ENCODE assay signal across 9 cellular contexts in the genomic region with DNA sequence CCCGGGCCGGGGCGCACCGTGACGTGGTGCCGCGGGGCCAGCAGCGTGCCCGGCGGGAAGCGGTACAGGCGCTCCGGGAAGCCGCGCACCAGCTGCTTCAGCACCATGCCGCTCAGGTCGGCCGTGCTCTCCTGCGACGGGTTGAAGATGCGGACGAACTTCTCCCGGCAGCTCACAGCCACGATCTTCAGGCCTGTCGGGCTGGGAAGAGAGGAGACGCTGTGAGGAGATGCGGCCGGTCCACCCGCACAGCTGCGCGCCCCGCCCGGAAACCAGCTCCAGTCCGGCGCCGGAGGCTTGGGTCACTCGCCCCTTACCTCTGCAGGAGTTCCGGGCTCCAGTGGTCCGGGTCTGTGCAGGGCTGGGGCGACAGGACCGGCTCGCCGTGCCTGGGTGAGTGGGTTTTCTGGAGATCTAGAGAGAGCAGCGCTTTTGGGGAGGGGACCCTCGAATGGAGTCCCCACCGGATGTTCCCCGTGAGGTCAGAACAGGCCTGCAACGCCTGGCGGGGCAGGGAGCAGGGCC. TPM values are rescaled to one million over a fixed set of nuclear protein-coding genes. Genes with fewer than 3 reads are reported as not detected.
DNase-seq lines count a peak whose midpoint lies in the region; ATAC-seq, FAIRE-seq and TF ChIP-seq lines count a peak whose summit lies in the region.
"Had no signal": no experiment of that assay in that cellular context is flagged by ENCODE, and none has a peak within 500 bp of the region (broad histone marks: within the 10 kb centered on the region; RNA-seq: fewer than 3 reads in every experiment).

No MANE protein-coding gene starts in this region.

- no peaks in the 10 kb centered on the region for H3K36me3 Mint-ChIP-seq in naive thymus-derived CD8-positive, alpha-beta T cell
- H3K36me3 Mint-ChIP-seq in activated naive CD4-positive, alpha-beta T cell treated with anti-CD3 and anti-CD28 coated beads for 36 hours (ENCODE audit: low read depth) = no peaks in the 10 kb centered on the region

- RAD21 ChIA-PET in GM12878 (lab: Charles Lee; ENCODE audit: unreplicated experiment) = interaction anchor here (1.2 to 2.6 kb wide), 4 partner anchors 20 to 172 kb away, joined by 4 to 22 read pairs (median 13); a partner anchor contains a TSS

- peaks cover 4 to 16% (median 11%) of the 10 kb centered on the region in 4 donors for H3K4me1 Mint-ChIP-seq in naive thymus-derived CD8-positive, alpha-beta T cell
- peaks cover 6% of the 10 kb centered on the region for H3K4me1 Mint-ChIP-seq in activated naive CD4-positive, alpha-beta T cell treated with anti-CD3 and anti-CD28 coated beads for 36 hours (ENCODE audit: low read depth)

- FAIRE-seq in GM12878 (lab: Jason Lieb, UNC) = no peak

- TF ChIP-seq EP300 in GM12878 (IDR thresholded peaks at IDR 0.05; ENCODE audit: borderline replicate concordance in 1 of 2, control insufficient read depth in 1 of 2, low read depth in 2 of 2, low read length in 2 of 2) = no peak

- ATAC-seq in GM12878 = no peak
- no peak for ATAC-seq in naive thymus-derived CD8-positive, alpha-beta T cell

- H3K4me1 ChIP-seq in BLaER1 (peaks cover 53% of the 10 kb centered on the region), GM12878 (ENCODE audit: control insufficient read depth, insufficient read depth, low read length) (peaks cover 5% of the 10 kb centered on the region)

- SMC1A ChIA-PET in GM12878 (lab: Charles Lee; ENCODE audit: uncharacterized antibody, unreplicated experiment) = interaction anchor here (1.2 kb wide), 1 partner anchor 170 kb away, joined by 3 read pairs; no protein-coding TSS in a partner anchor

- TF ChIP-seq RAD21 in GM12878 (IDR thresholded peaks at IDR 0.05; ENCODE audit: insufficient read depth, low read depth, low read length) = no peak

- no peaks in the 10 kb centered on the region for H3K27me3 Mint-ChIP-seq in naive thymus-derived CD8-positive, alpha-beta T cell
- peaks cover 3% of the 10 kb centered on the region for H3K27me3 Mint-ChIP-seq in activated naive CD4-positive, alpha-beta T cell treated with anti-CD3 and anti-CD28 coated beads for 36 hours (ENCODE audit: low read depth)

- H3K36me3 ChIP-seq in BLaER1 (no peaks in the 10 kb centered on the region), GM12878 (ENCODE audit: control insufficient read depth in 2 of 2, insufficient read depth in 2 of 2, low read length in 1 of 2) (no peaks in the 10 kb centered on the region)

- peak overlapping the region; percentile 98 for H3K4me2 ChIP-seq in BLaER1
- H3K4me2 ChIP-seq in GM12878 (ENCODE audit: control insufficient read depth, insufficient read depth) = no peak overlapping the region

- H3K9me3 ChIP-seq in BLaER1 = no peaks in the 10 kb centered on the region
- H3K9me3 ChIP-seq in GM12878 (replicated peaks; ENCODE audit: control insufficient read depth, insufficient read depth, low read length) = no peaks in the 10 kb centered on the region

- H3K9me3 Mint-ChIP-seq in naive thymus-derived CD8-positive, alpha-beta T cell = no peaks in the 10 kb centered on the region
- no peaks in the 10 kb centered on the region for H3K9me3 Mint-ChIP-seq in activated naive CD4-positive, alpha-beta T cell treated with anti-CD3 and anti-CD28 coated beads for 36 hours

- TF ChIP-seq CTCF in GM12878 (IDR thresholded peaks at IDR 0.05 in 2 of 3, conservative IDR thresholded peaks at IDR 0.05 in 1 of 3; ENCODE audit: control insufficient read depth in 2 of 3, extremely low read depth in 1 of 3, insufficient read depth in 1 of 3, low read depth in 3 of 3, low read length in 3 of 3) = no peak

- H3K4me3 Mint-ChIP-seq in naive thymus-derived CD8-positive, alpha-beta T cell = peak overlapping the region in 8 of 10 donors; percentile 28 to 75 (median 53)
- no peak overlapping the region for H3K4me3 Mint-ChIP-seq in activated naive CD4-positive, alpha-beta T cell treated with anti-CD3 and anti-CD28 coated beads for 36 hours

- POLR2A ChIA-PET in GM12878 (lab: Charles Lee) = interaction anchor here (1.0 kb wide), 2 partner anchors 10 to 20 kb away, joined by 3 to 4 read pairs; a partner anchor contains a TSS
- POLR2A ChIA-PET in naive thymus-derived CD8-positive, alpha-beta T cell (lab: Charles Lee) = interaction anchor here (0.7 to 7.7 kb wide), 7 partner anchors 9 to 169 kb away, joined by 4 to 47 read pairs (median 26); a partner anchor contains a TSS

- H3K4me3 ChIP-seq in BLaER1 (peak overlapping the region; percentile 65), GM12878 (no peak overlapping the region)

- in situ Hi-C loops in GM12878 (cut with MboI) = loop anchor here (5.0 kb wide), 1 partner anchor 156 kb away; no protein-coding TSS in a partner anchor

- no peak for TF ChIP-seq POLR2A in GM12878 (IDR thresholded peaks at IDR 0.05; ENCODE audit: low read depth, low read length)

- CTCF ChIA-PET in GM12878 (lab: Yijun Ruan, JAX) = interaction anchor here (0.7 to 1.2 kb wide), 2 partner anchors 10 to 172 kb away, joined by 3 read pairs; no protein-coding TSS in a partner anchor
- CTCF ChIA-PET in activated naive CD4-positive, alpha-beta T cell treated with anti-CD3 and anti-CD28 coated beads for 36 hours (lab: Charles Lee) = interaction anchor here (1.3 to 4.4 kb wide), 3 partner anchors 9 to 170 kb away, joined by 8 to 21 read pairs (median 18); no protein-coding TSS in a partner anchor

- H3K27me3 ChIP-seq in BLaER1 = peaks cover 44% of the 10 kb centered on the region
- H3K27me3 ChIP-seq in GM12878 (replicated peaks in 1 of 2; ENCODE audit: control insufficient read depth in 2 of 2, insufficient read depth in 2 of 2, low read length in 1 of 2) = peaks cover 0 to 5% of the 10 kb centered on the region in 2 experiments; a peak in 2 of 4 replicates

- peak; percentile 22 for DNase-seq in DMS53 treated with DMSO at 0.1 percent for 48 hours (lab: John Stamatoyannopoulos, UW; ENCODE audit: unreplicated experiment)
- no peak for DNase-seq in GM12878 (ENCODE audit: low read depth, low spot score)
- peak in 1 of 10 donors; percentile 38 for DNase-seq in naive thymus-derived CD8-positive, alpha-beta T cell
- DNase-seq in activated CD8-positive, alpha-beta memory T cell treated with anti-CD3 and anti-CD28 coated beads for 24 hours = no peak
- DNase-seq in AG08396 (ENCODE audit: low spot score) = no peak
- DNase-seq in activated CD4-positive, CD25-positive, alpha-beta regulatory T cell treated with anti-CD3 and anti-CD28 coated beads, Interleukin-2, amount 50 U/mL, for 72 hours = no peak
- DNase-seq in activated naive CD4-positive, alpha-beta T cell treated with anti-CD3 and anti-CD28 coated beads for 36 hours = no peak
- DNase-seq: activated T-cell treated with anti-CD3 and anti-CD28 coated beads for 4 hours had no signal

- WGBS in GM12878 (ENCODE audit: insufficient coverage, insufficient replicate concordance, low lambda C conversion rate, missing lambda C conversion rate) = 4% methylated on average over 46 of the region's 49 CpGs

- no TSS peak for BruUV-seq in GM12878 (replicated peaks; lab: Mats Ljungman, UMichigan)

- H3K27ac Mint-ChIP-seq in naive thymus-derived CD8-positive, alpha-beta T cell = peak overlapping the region in 2 of 10 donors; percentile 40 to 88
- no peak overlapping the region for H3K27ac Mint-ChIP-seq in activated naive CD4-positive, alpha-beta T cell treated with anti-CD3 and anti-CD28 coated beads for 36 hours

- H2AFZ ChIP-seq in GM12878 (ENCODE audit: control insufficient read depth, low read depth, low read length) = no peak overlapping the region

- H3K9ac ChIP-seq in BLaER1 (0 out of 2 replicates have a peak overlapping the region, but pooled peaks have one; percentile 22), GM12878 (ENCODE audit: control insufficient read depth, insufficient read depth, low read length) (no peak overlapping the region)

- H3K27ac ChIP-seq in BLaER1 (no peak overlapping the region), GM12878 (ENCODE audit: control insufficient read depth, insufficient read depth) (no peak overlapping the region)

- no peaks in the 10 kb centered on the region; the same call in 1 of the 2 replicates for H3K79me2 ChIP-seq in GM12878 (ENCODE audit: control insufficient read depth, insufficient read depth, low read length)

- intact Hi-C loops in GM12878 (cut with micrococcal nuclease; ENCODE audit: unreplicated experiment) = no loop called here
- intact Hi-C loops in activated naive CD4-positive, alpha-beta T cell treated with anti-CD3 and anti-CD28 coated beads for 36 hours (cut with micrococcal nuclease) = no loop called here

- peaks cover 22% of the 10 kb centered on the region for H4K20me1 ChIP-seq in BLaER1
- H4K20me1 ChIP-seq in GM12878 (ENCODE audit: control insufficient read depth, insufficient read depth) = no peaks in the 10 kb centered on the region

RNA-seq across cellular contexts. Expression of a gene that starts 4.3 kb away (rescaled TPM):
- total RNA-seq in GM12878 (2013; cell fraction: nucleolus; rRNA removed) = 1.7 and 4.5 TPM in 2 replicates
- total RNA-seq in GM12878 (2014; rRNA removed) (2.1 and 3.8 TPM in 2 replicates), GM12878 (2014; rRNA removed; fragmentation: Illumina TruSeq; extraction: Trizol) (0.45 and 0.83 TPM in 2 replicates), GM12878 (2021) (2.8 and 3.3 TPM in 2 replicates)
- 0.76 TPM for polyA plus RNA-seq in GM12878 (2011; ENCODE audit: low read depth)
- polyA plus RNA-seq in GM12878 (2011; rRNA removed) (0.99 and 1.2 TPM in 2 replicates), GM12878 (2014; fragmentation: Illumina TruSeq; extraction: Trizol) (0.22 TPM in 1 of 2 replicates, not detected in the other), GM12878 (2014; fragmentation: Nextera tagmentation; extraction: Ambion mirVana) (not detected), GM12878 (2014; rRNA removed) (3.5 and 4.1 TPM in 2 replicates), GM12878 (2016; fragmentation: Nextera tagmentation; extraction: Ambion mirVana) (1 to 10 TPM in 1 of 2 experiments, under 1 TPM in 1; 0.88 to 1.4 TPM)
- 1.1 and 2.5 TPM in 2 replicates for polyA plus RNA-seq in GM12878 (2011; cell fraction: cytosol; rRNA removed)
- polyA plus RNA-seq in GM12878 (2011; cell fraction: nucleus; rRNA removed) = 33.2 and 35.5 TPM in 2 replicates
- 6.5 and 7.0 TPM in 2 replicates for polyA plus RNA-seq in GM12878 (2012)
- 1.5 TPM in 1 of 2 replicates, not detected in the other for polyA minus RNA-seq in GM12878 (2011; rRNA and poly(A)+ RNA removed)
- polyA minus RNA-seq in GM12878 (2011; cell fraction: cytosol; rRNA and poly(A)+ RNA removed) = 1.1 and 1.3 TPM in 2 replicates
- polyA minus RNA-seq in GM12878 (2011; cell fraction: nucleus; rRNA and poly(A)+ RNA removed) = 3.1 and 3.8 TPM in 2 replicates
- 1 to 10 TPM; 6.5 to 7.2 TPM for total RNA-seq in naive thymus-derived CD8-positive, alpha-beta T cell
- 1 to 10 TPM in 1 of 3 donors, under 1 TPM in 2; 0.96 to 1.9 (median 0.99) TPM for polyA plus RNA-seq in naive thymus-derived CD8-positive, alpha-beta T cell
- total RNA-seq in activated naive CD4-positive, alpha-beta T cell treated with anti-CD3 and anti-CD28 coated beads for 36 hours = 1 to 10 TPM; 4.5 to 5.2 TPM

RNA-seq across cellular contexts. Expression of a gene that starts 4.5 kb away (rescaled TPM):
- total RNA-seq in GM12878 (2013; cell fraction: nucleolus; rRNA removed) = 12.2 and 18.6 TPM in 2 replicates
- total RNA-seq in GM12878 (2014; rRNA removed) (17.8 and 19.0 TPM in 2 replicates), GM12878 (2014; rRNA removed; fragmentation: Illumina TruSeq; extraction: Trizol) (2.8 and 3.0 TPM in 2 replicates), GM12878 (2021) (15.1 and 16.8 TPM in 2 replicates)
- 2.7 TPM for polyA plus RNA-seq in GM12878 (2011; ENCODE audit: low read depth)
- polyA plus RNA-seq in GM12878 (2011; rRNA removed) (3.4 and 9.6 TPM in 2 replicates), GM12878 (2014; fragmentation: Illumina TruSeq; extraction: Trizol) (0.16 and 1.1 TPM in 2 replicates), GM12878 (2014; fragmentation: Nextera tagmentation; extraction: Ambion mirVana) (1 to 10 TPM in 1 of 2 experiments, under 1 TPM in 1; 0.39 to 1.0 TPM), GM12878 (2014; rRNA removed) (21.0 and 26.4 TPM in 2 replicates), GM12878 (2016; fragmentation: Nextera tagmentation; extraction: Ambion mirVana) (10 to 100 TPM; 22.2 to 29.7 TPM)
- 17.5 and 28.1 TPM in 2 replicates for polyA plus RNA-seq in GM12878 (2011; cell fraction: cytosol; rRNA removed)
- polyA plus RNA-seq in GM12878 (2011; cell fraction: nucleus; rRNA removed) = 69.5 and 70.3 TPM in 2 replicates
- 12.6 and 15.4 TPM in 2 replicates for polyA plus RNA-seq in GM12878 (2012)
- polyA minus RNA-seq in GM12878 (2011; rRNA and poly(A)+ RNA removed) = 2.3 and 7.4 TPM in 2 replicates
- 3.2 and 8.7 TPM in 2 replicates for polyA minus RNA-seq in GM12878 (2011; cell fraction: cytosol; rRNA and poly(A)+ RNA removed)
- polyA minus RNA-seq in GM12878 (2011; cell fraction: nucleus; rRNA and poly(A)+ RNA removed) = 8.1 and 14.3 TPM in 2 replicates
- total RNA-seq in naive thymus-derived CD8-positive, alpha-beta T cell = 10 to 100 TPM; 33.7 to 37.6 TPM
- 10 to 100 TPM; 22.5 to 32.3 (median 24.2) TPM for polyA plus RNA-seq in naive thymus-derived CD8-positive, alpha-beta T cell
- total RNA-seq in activated naive CD4-positive, alpha-beta T cell treated with anti-CD3 and anti-CD28 coated beads for 36 hours = 1 to 10 TPM; 8.3 to 9.9 TPM

RNA-seq across cellular contexts. Expression of a gene that starts 18.9 kb away (rescaled TPM):
- total RNA-seq in GM12878 (2013; cell fraction: nucleolus; rRNA removed) = 3.4 and 5.1 TPM in 2 replicates
- total RNA-seq in GM12878 (2014; rRNA removed) = 0.60 and 0.79 TPM in 2 replicates
- total RNA-seq in GM12878 (2014; rRNA removed; fragmentation: Illumina TruSeq; extraction: Trizol) = 0.41 and 0.45 TPM in 2 replicates
- total RNA-seq in GM12878 (2021) = 1.7 and 1.9 TPM in 2 replicates
- 0.20 TPM for polyA plus RNA-seq in GM12878 (2011; ENCODE audit: low read depth)
- polyA plus RNA-seq in GM12878 (2011; rRNA removed) = 0.37 and 0.75 TPM in 2 replicates
- polyA plus RNA-seq in GM12878 (2011; cell fraction: cytosol; rRNA removed) = 0.78 and 1.6 TPM in 2 replicates
- polyA plus RNA-seq in GM12878 (2011; cell fraction: nucleus; rRNA removed) = 8.1 and 9.7 TPM in 2 replicates
- polyA plus RNA-seq in GM12878 (2012) = 0.87 and 1.1 TPM in 2 replicates
- polyA plus RNA-seq in GM12878 (2014; fragmentation: Illumina TruSeq; extraction: Trizol) = 0.19 TPM in 1 of 2 replicates, not detected in the other
- polyA plus RNA-seq in GM12878 (2014; fragmentation: Nextera tagmentation; extraction: Ambion mirVana) = under 1 TPM in 1 of 2 experiments, not detected in 1; 0.02 TPM
- 1.6 and 1.9 TPM in 2 replicates for polyA plus RNA-seq in GM12878 (2014; rRNA removed)
- polyA plus RNA-seq in GM12878 (2016; fragmentation: Nextera tagmentation; extraction: Ambion mirVana) = 1 to 10 TPM in 1 of 2 experiments, under 1 TPM in 1; 0.62 to 1.0 TPM
- polyA minus RNA-seq in GM12878 (2011; rRNA and poly(A)+ RNA removed) = 1.0 and 1.5 TPM in 2 replicates
- 0.42 TPM in 1 of 2 replicates, not detected in the other for polyA minus RNA-seq in GM12878 (2011; cell fraction: cytosol; rRNA and poly(A)+ RNA removed)
- 3.1 and 5.0 TPM in 2 replicates for polyA minus RNA-seq in GM12878 (2011; cell fraction: nucleus; rRNA and poly(A)+ RNA removed)
- total RNA-seq in naive thymus-derived CD8-positive, alpha-beta T cell = 1 to 10 TPM; 4.4 to 5.2 TPM
- 1 to 10 TPM in 1 of 3 donors, under 1 TPM in 2; 0.32 to 1.1 (median 0.44) TPM for polyA plus RNA-seq in naive thymus-derived CD8-positive, alpha-beta T cell
- total RNA-seq in activated naive CD4-positive, alpha-beta T cell treated with anti-CD3 and anti-CD28 coated beads for 36 hours = 1 to 10 TPM; 1.0 to 1.3 TPM

RNA-seq across cellular contexts. Expression of a gene that starts 20.0 kb away (rescaled TPM):
- 65.8 and 74.9 TPM in 2 replicates for total RNA-seq in GM12878 (2013; cell fraction: nucleolus; rRNA removed)
- 19.2 and 22.0 TPM in 2 replicates for total RNA-seq in GM12878 (2014; rRNA removed)
- 8.8 and 11.1 TPM in 2 replicates for total RNA-seq in GM12878 (2014; rRNA removed; fragmentation: Illumina TruSeq; extraction: Trizol)
- total RNA-seq in GM12878 (2021) = 39.4 and 43.5 TPM in 2 replicates
- 4.2 TPM for polyA plus RNA-seq in GM12878 (2011; ENCODE audit: low read depth)
- 4.9 and 11.7 TPM in 2 replicates for polyA plus RNA-seq in GM12878 (2011; rRNA removed)
- polyA plus RNA-seq in GM12878 (2011; cell fraction: cytosol; rRNA removed) = 11.7 and 18.5 TPM in 2 replicates
- 44.2 and 63.2 TPM in 2 replicates for polyA plus RNA-seq in GM12878 (2011; cell fraction: nucleus; rRNA removed)
- polyA plus RNA-seq in GM12878 (2012) = 16.1 TPM in 2 replicates
- polyA plus RNA-seq in GM12878 (2014; fragmentation: Illumina TruSeq; extraction: Trizol) = 2.4 and 8.0 TPM in 2 replicates
- polyA plus RNA-seq in GM12878 (2014; fragmentation: Nextera tagmentation; extraction: Ambion mirVana) = under 1 TPM; 0.13 to 0.42 TPM
- polyA plus RNA-seq in GM12878 (2014; rRNA removed) = 23.4 and 28.2 TPM in 2 replicates
- polyA plus RNA-seq in GM12878 (2016; fragmentation: Nextera tagmentation; extraction: Ambion mirVana) = 10 to 100 TPM; 18.5 to 21.7 TPM
- polyA minus RNA-seq in GM12878 (2011; rRNA and poly(A)+ RNA removed) = 9.5 and 17.9 TPM in 2 replicates
- polyA minus RNA-seq in GM12878 (2011; cell fraction: cytosol; rRNA and poly(A)+ RNA removed) = 12.8 and 12.9 TPM in 2 replicates
- 14.7 and 27.1 TPM in 2 replicates for polyA minus RNA-seq in GM12878 (2011; cell fraction: nucleus; rRNA and poly(A)+ RNA removed)
- total RNA-seq in naive thymus-derived CD8-positive, alpha-beta T cell = 10 to 100 TPM; 48.9 to 54.7 TPM
- polyA plus RNA-seq in naive thymus-derived CD8-positive, alpha-beta T cell = 10 to 100 TPM in 1 of 3 donors, 1 to 10 TPM in 2; 3.5 to 19.8 (median 6.7) TPM
- total RNA-seq in activated naive CD4-positive, alpha-beta T cell treated with anti-CD3 and anti-CD28 coated beads for 36 hours = 10 to 100 TPM; 25.6 to 26.1 TPM

RNA-seq across cellular contexts. Expression of a gene that starts 20.9 kb away (rescaled TPM):
- 13.9 and 16.2 TPM in 2 replicates for total RNA-seq in GM12878 (2013; cell fraction: nucleolus; rRNA removed)
- total RNA-seq in GM12878 (2014; rRNA removed) (43.5 and 47.6 TPM in 2 replicates), GM12878 (2014; rRNA removed; fragmentation: Illumina TruSeq; extraction: Trizol) (25.3 and 31.6 TPM in 2 replicates), GM12878 (2021) (58.0 and 70.7 TPM in 2 replicates)
- 16.1 TPM for polyA plus RNA-seq in GM12878 (2011; ENCODE audit: low read depth)
- polyA plus RNA-seq in GM12878 (2011; rRNA removed) (14.3 and 31.9 TPM in 2 replicates), GM12878 (2014; fragmentation: Illumina TruSeq; extraction: Trizol) (2.2 and 18.1 TPM in 2 replicates), GM12878 (2014; fragmentation: Nextera tagmentation; extraction: Ambion mirVana) (10 to 100 TPM in 1 of 2 experiments, 1 to 10 TPM in 1; 2.8 to 12.7 TPM), GM12878 (2014; rRNA removed) (52.7 and 56.9 TPM in 2 replicates), GM12878 (2016; fragmentation: Nextera tagmentation; extraction: Ambion mirVana) (10 to 100 TPM; 23.4 to 72.4 TPM)
- 51.6 and 73.9 TPM in 2 replicates for polyA plus RNA-seq in GM12878 (2011; cell fraction: cytosol; rRNA removed)
- polyA plus RNA-seq in GM12878 (2011; cell fraction: nucleus; rRNA removed) = 131 and 165 TPM in 2 replicates
- polyA plus RNA-seq in GM12878 (2012) = 29.2 and 44.5 TPM in 2 replicates
- 42.4 and 52.1 TPM in 2 replicates for polyA minus RNA-seq in GM12878 (2011; rRNA and poly(A)+ RNA removed)
- polyA minus RNA-seq in GM12878 (2011; cell fraction: cytosol; rRNA and poly(A)+ RNA removed) = 11.9 and 22.7 TPM in 2 replicates
- 17.2 and 27.8 TPM in 2 replicates for polyA minus RNA-seq in GM12878 (2011; cell fraction: nucleus; rRNA and poly(A)+ RNA removed)
- total RNA-seq in naive thymus-derived CD8-positive, alpha-beta T cell = 10 to 100 TPM; 36.2 to 40.7 TPM
- polyA plus RNA-seq in naive thymus-derived CD8-positive, alpha-beta T cell = 10 to 100 TPM in 2 of 3 donors, 1 to 10 TPM in 1; 8.6 to 26.7 (median 15.3) TPM
- 10 to 100 TPM; 22.0 to 25.8 TPM for total RNA-seq in activated naive CD4-positive, alpha-beta T cell treated with anti-CD3 and anti-CD28 coated beads for 36 hours
